1 cellular context compared by ENCODE assay signal in genomic region chr12:49892732-49893317, GRCh38.
TF ChIP-seq lines count a peak whose summit lies in the region.

No MANE protein-coding gene starts in this region.

TF ChIP-seq in K562, 482 proteins besides CTCF, POLR2A, EP300 and RAD21:
- TF ChIP-seq MYBL2 (IDR thresholded peaks at IDR 0.05; ENCODE audit: low read depth) (no peak), MYBL2 (CRISPR knock-in tag; IDR thresholded peaks at IDR 0.05; ENCODE audit: borderline replicate concordance) (no peak), TRIM28 (IDR thresholded peaks at IDR 0.05) (no peak)
